Comparison of ENCODE assay signal across 21 cellular contexts in genomic region chr3:157058392-157059071, GRCh38.
DNase-seq lines count a peak whose midpoint lies in the region; ATAC-seq, FAIRE-seq and TF ChIP-seq lines count a peak whose summit lies in the region.
"Had no signal": no experiment of that assay in that cellular context is flagged by ENCODE, and none has a peak within 500 bp of the region (broad histone marks: within the 10 kb centered on the region; RNA-seq: fewer than 3 reads in every experiment).

No MANE protein-coding gene starts in this region.

- H3K4me3 ChIP-seq in mucosa of descending colon, result no peak overlapping the region

- intact Hi-C loops in mucosa of descending colon (cut with DNase I, micrococcal nuclease), result no loop called here

- in situ Hi-C loops in G401 (cut with HindIII; ENCODE audit: low sequenced_read_pairs), result no loop called here

- FAIRE-seq in GM12892 (lab: Jason Lieb, UNC) (peak; percentile 84), GM19239 (lab: Jason Lieb, UNC) (peak; percentile 62)
- FAIRE-seq: D721Med, G401.6 had no signal

- no peak for TF ChIP-seq CTCF in mucosa of descending colon (IDR thresholded peaks at IDR 0.05)

- H3K4me1 ChIP-seq in mucosa of descending colon (ENCODE audit: low read depth), result no peaks in the 10 kb centered on the region

- ATAC-seq in HG02623 (IDR thresholded peaks at IDR 0.05; ENCODE audit: unreplicated experiment) (peak; percentile 36), mucosa of descending colon (peak; percentile 50), HG03175 (IDR thresholded peaks at IDR 0.05; ENCODE audit: unreplicated experiment) (no peak), HG02642 (IDR thresholded peaks at IDR 0.05; ENCODE audit: poor library complexity, unreplicated experiment) (no peak)

- H3K36me3 ChIP-seq in mucosa of descending colon (ENCODE audit: low read depth), result no peaks in the 10 kb centered on the region

- no peak for DNase-seq in GM12892 (ENCODE audit: insufficient read length)
- DNase-seq in GM19239 (ENCODE audit: insufficient read length, low spot score), result no peak
- no peak for DNase-seq in mucosa of descending colon
- no peak for DNase-seq in G401 (ENCODE audit: low spot score)
- no peak for DNase-seq in NCI-H2107 treated with DMSO at 0.1 percent for 48 hours (lab: John Stamatoyannopoulos, UW; ENCODE audit: unreplicated experiment)
- DNase-seq: C1 segment of cervical spinal cord; CD8-positive, alpha-beta memory T cell; DND-41; H7; NCI-H1092 treated with DMSO at 0.1 percent for 48 hours; NCI-H1694 treated with DMSO at 0.1 percent for 48 hours; NCI-H510A; NCI-H748 treated with DMSO at 0.1 percent for 48 hours; NK-92 treated with Interleukin-12 subunit alpha and Interleukin-12 subunit beta, amount 100 ng/mL, for 24 hours; OCI-M1; Right ventricle myocardium superior had no signal

- TF ChIP-seq POLR2A in GM12892 (IDR thresholded peaks at IDR 0.05; ENCODE audit: low read depth, low read length), result no peak

- no peaks in the 10 kb centered on the region for H3K9me3 ChIP-seq in mucosa of descending colon

Comparison
In these comparisons a context has a peak if more than half of its experiments do, and no peak if none do; other contexts are left out.
1. ATAC-seq: peak in HG02623 (single experiment) and mucosa of descending colon (single experiment); none in HG03175 (single experiment) and HG02642 (single experiment).